ENCODE assay signal across 8 cellular contexts in the genomic region with DNA sequence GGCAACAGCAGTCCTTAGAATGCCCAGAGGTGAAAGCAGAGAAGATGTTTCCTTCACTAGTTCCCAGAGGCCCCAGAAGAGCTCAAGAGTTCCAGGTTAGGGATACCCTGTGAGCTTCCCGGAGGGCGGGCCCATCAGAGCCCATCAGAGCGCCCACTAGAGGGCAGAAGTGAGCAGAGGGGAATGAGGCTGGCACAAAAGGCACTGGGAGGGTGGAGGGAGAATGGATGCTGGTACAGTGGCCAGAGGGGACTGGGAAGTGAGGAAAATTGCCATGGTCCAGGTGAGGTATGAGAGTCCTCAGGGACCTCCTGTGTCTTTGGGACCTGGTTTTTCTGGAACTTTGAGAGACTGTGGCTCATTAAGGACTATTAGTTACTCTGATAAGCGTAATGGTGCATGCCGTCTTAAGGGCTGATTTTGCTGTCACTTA. TPM values are rescaled to one million over a fixed set of nuclear protein-coding genes. Genes with fewer than 3 reads are reported as not detected.
DNase-seq lines count a peak whose midpoint lies in the region; ATAC-seq, FAIRE-seq and TF ChIP-seq lines count a peak whose summit lies in the region.

No MANE protein-coding gene starts in this region.

- H3K4me3 ChIP-seq in foreskin fibroblast (ENCODE audit: low read depth in 1 of 2, low read length in 2 of 2) = no peak overlapping the region
- H3K4me3 ChIP-seq in coronary artery = no peak overlapping the region

- no peak overlapping the region for H3K27ac ChIP-seq in coronary artery

- TF ChIP-seq CTCF in foreskin fibroblast (IDR thresholded peaks at IDR 0.05; ENCODE audit: low read depth, low read length) (peak; percentile 29), coronary artery (IDR thresholded peaks at IDR 0.05) (no peak)

- TF ChIP-seq POLR2A in GM12891 (IDR thresholded peaks at IDR 0.05; ENCODE audit: low read depth, low read length) = no peak

- no peak for FAIRE-seq in GM12891 (lab: Jason Lieb, UNC)

- ATAC-seq in GM21367 (IDR thresholded peaks at IDR 0.05; ENCODE audit: unreplicated experiment) = no peak

- in situ Hi-C loops in ACHN (cut with HindIII; ENCODE audit: low pct_ligation_motif_present, low pct_unique_long_range_greater_than_20kb, low sequenced_read_pairs) = no loop called here

- DNase-seq in ACHN (peak; percentile 48), GM12891 (ENCODE audit: insufficient read length, low spot score) (peak; percentile 36), NCI-H146 treated with DMSO at 0.1 percent for 48 hours (lab: John Stamatoyannopoulos, UW; ENCODE audit: unreplicated experiment) (peak; percentile 17), foreskin fibroblast (no peak), coronary artery (ENCODE audit: low spot score) (no peak)
- peak; percentile 5 for DNase-seq in activated CD8-positive, alpha-beta memory T cell treated with anti-CD3 and anti-CD28 coated beads, Interleukin-2, amount 50 U/mL, for 24 hours (ENCODE audit: extremely low read depth)
- peak; percentile 61 to 63 for DNase-seq in stimulated activated CD4-positive, alpha-beta T cell treated with anti-CD3 and anti-CD28 coated beads, Interleukin-2, amount 100 ng/mL, for 48 hours

TF ChIP-seq in GM12891, 5 proteins besides CTCF, POLR2A, EP300 and RAD21:
- TF ChIP-seq TAF1 (IDR thresholded peaks at IDR 0.05; ENCODE audit: low read depth, low read length) (no peak), POLR2AphosphoS5 (IDR thresholded peaks at IDR 0.05; ENCODE audit: low read depth, low read length) (no peak), POU2F2 (IDR thresholded peaks at IDR 0.05; ENCODE audit: low read depth, low read length) (no peak), SPI1 (IDR thresholded peaks at IDR 0.05; ENCODE audit: low read depth, low read length) (no peak), PAX5 (IDR thresholded peaks at IDR 0.05; ENCODE audit: insufficient read depth, low read length, severe bottlenecking) (no peak)

RNA-seq across cellular contexts. Expression of gene LINC00237, which starts 57.3 kb away (rescaled TPM):
- polyA plus RNA-seq in GM12891 (2012; ENCODE audit: low read depth, missing spikeins) = not detected

Comparison
In these comparisons a context has a peak if more than half of its experiments do, and no peak if none do; other contexts are left out.
1. DNase-seq: peak in ACHN (single experiment), GM12891 (single experiment), NCI-H146 treated with DMSO at 0.1 percent for 48 hours (single experiment), activated CD8-positive, alpha-beta memory T cell treated with anti-CD3 and anti-CD28 coated beads, Interleukin-2, amount 50 U/mL, for 24 hours (single experiment) and stimulated activated CD4-positive, alpha-beta T cell treated with anti-CD3 and anti-CD28 coated beads, Interleukin-2, amount 100 ng/mL, for 48 hours (2 of 2); none in foreskin fibroblast (0 of 2) and coronary artery (single experiment).